Comparison of ENCODE assay signal across 9 cellular contexts in the genomic region with DNA sequence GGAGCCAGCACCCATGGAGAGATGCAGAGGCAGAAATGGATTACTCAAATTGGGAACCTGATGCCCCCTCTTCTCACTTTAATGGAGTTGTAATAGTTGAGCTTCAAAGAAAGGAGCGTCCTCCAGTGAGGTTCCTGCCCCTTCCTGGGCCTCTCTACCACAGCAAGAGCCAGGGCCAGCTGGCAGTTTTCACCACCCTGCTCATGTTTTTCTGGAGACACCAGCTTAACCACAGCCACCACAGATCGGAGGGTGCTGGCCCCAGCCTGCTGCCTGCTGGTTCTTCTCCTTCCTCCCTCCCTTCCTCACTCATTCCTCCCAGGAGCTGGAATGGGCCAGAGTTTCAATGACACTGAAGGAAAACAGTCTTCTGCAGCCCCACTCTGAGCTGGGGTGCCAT. TPM values are rescaled to one million over a fixed set of nuclear protein-coding genes. Genes with fewer than 3 reads are reported as not detected.
DNase-seq lines count a peak whose midpoint lies in the region; ATAC-seq, FAIRE-seq and TF ChIP-seq lines count a peak whose summit lies in the region.
"Had no signal": no experiment of that assay in that cellular context is flagged by ENCODE, and none has a peak within 500 bp of the region (broad histone marks: within the 10 kb centered on the region; RNA-seq: fewer than 3 reads in every experiment).

No MANE protein-coding gene starts in this region.

- peaks cover 67% of the 10 kb centered on the region for H3K36me3 Mint-ChIP-seq in T-helper 1 cell treated with Interleukin-12 subunit alpha and Interleukin-12 subunit beta and Interleukin-4 antibody, amounts not matched to agents 30 μg/mL and 1 μg/mL, for 36 hours (ENCODE audit: low read depth)
- H3K36me3 Mint-ChIP-seq in type B pancreatic cell: peaks cover 4% of the 10 kb centered on the region

- TF ChIP-seq CTCF in type B pancreatic cell (conservative IDR thresholded peaks at IDR 0.05): no peak

- DNase-seq in stimulated activated CD4-positive, alpha-beta T cell treated with anti-CD3 and anti-CD28 coated beads, Interleukin-15, amount 100 ng/mL, for 24 hours: peak; percentile 23
- no peak for DNase-seq in stimulated activated CD4-positive, alpha-beta T cell treated with anti-CD3 and anti-CD28 coated beads, Interleukin-4, amount 100 ng/mL, for 1 hour
- DNase-seq in fibroblast of gingiva (ENCODE audit: low read depth): peak; percentile 76
- DNase-seq in type B pancreatic cell (ENCODE audit: extremely low spot score, unreplicated experiment): peak; percentile 53
- no peak for DNase-seq in frontal cortex (ENCODE audit: low spot score in 2 of 2)
- DNase-seq in NCI-H526 treated with DMSO at 0.1 percent for 48 hours (lab: John Stamatoyannopoulos, UW): no peak
- DNase-seq: NCI-H1930 had no signal

- peak overlapping the region; percentile 5 for H3K4me3 Mint-ChIP-seq in T-helper 1 cell treated with Interleukin-12 subunit alpha and Interleukin-12 subunit beta and Interleukin-4 antibody, amounts not matched to agents 30 μg/mL and 1 μg/mL, for 36 hours
- H3K4me3 Mint-ChIP-seq in type B pancreatic cell: no peak overlapping the region

- H3K27me3 Mint-ChIP-seq in T-helper 1 cell treated with Interleukin-12 subunit alpha and Interleukin-12 subunit beta and Interleukin-4 antibody, amounts not matched to agents 30 μg/mL and 1 μg/mL, for 36 hours (ENCODE audit: low read depth): no peaks in the 10 kb centered on the region
- peaks cover 3% of the 10 kb centered on the region for H3K27me3 Mint-ChIP-seq in type B pancreatic cell

- peaks cover 41% of the 10 kb centered on the region for H3K4me1 Mint-ChIP-seq in T-helper 1 cell treated with Interleukin-12 subunit alpha and Interleukin-12 subunit beta and Interleukin-4 antibody, amounts not matched to agents 30 μg/mL and 1 μg/mL, for 36 hours (ENCODE audit: low read depth)
- peaks cover 54% of the 10 kb centered on the region for H3K4me1 Mint-ChIP-seq in type B pancreatic cell (ENCODE audit: unreplicated experiment)

- ATAC-seq in GM21717 (IDR thresholded peaks at IDR 0.05; ENCODE audit: unreplicated experiment): no peak

- H3K27ac Mint-ChIP-seq in T-helper 1 cell treated with Interleukin-12 subunit alpha and Interleukin-12 subunit beta and Interleukin-4 antibody, amounts not matched to agents 30 μg/mL and 1 μg/mL, for 36 hours: peak overlapping the region; percentile 29
- no peak overlapping the region for H3K27ac Mint-ChIP-seq in type B pancreatic cell

- no peaks in the 10 kb centered on the region for H3K9me3 Mint-ChIP-seq in T-helper 1 cell treated with Interleukin-12 subunit alpha and Interleukin-12 subunit beta and Interleukin-4 antibody, amounts not matched to agents 30 μg/mL and 1 μg/mL, for 36 hours
- H3K9me3 Mint-ChIP-seq in type B pancreatic cell: peaks cover 4% of the 10 kb centered on the region

- FAIRE-seq in frontal cortex (lab: Jason Lieb, UNC): no peak

RNA-seq across cellular contexts. Expression of a gene that starts 57.8 kb away (rescaled TPM):
- total RNA-seq in type B pancreatic cell (ENCODE audit: low replicate concordance) (15.0 and 18.2 TPM in 2 replicates), frontal cortex (13.0 TPM)

Comparison
In these comparisons a context has a peak if more than half of its experiments do, and no peak if none do; other contexts are left out.
1. DNase-seq: peak in stimulated activated CD4-positive, alpha-beta T cell treated with anti-CD3 and anti-CD28 coated beads, Interleukin-15, amount 100 ng/mL, for 24 hours (single experiment), fibroblast of gingiva (single experiment) and type B pancreatic cell (single experiment); none in stimulated activated CD4-positive, alpha-beta T cell treated with anti-CD3 and anti-CD28 coated beads, Interleukin-4, amount 100 ng/mL, for 1 hour (single experiment), frontal cortex (0 of 2) and NCI-H526 treated with DMSO at 0.1 percent for 48 hours (single experiment).